8 cellular contexts compared by ENCODE assay signal in genomic region chr4:128287159-128287870, GRCh38. TPM values are rescaled to one million over a fixed set of nuclear protein-coding genes. Genes with fewer than 3 reads are reported as not detected.
DNase-seq lines count a peak whose midpoint lies in the region; TF ChIP-seq lines count a peak whose summit lies in the region.

Gene PGRMC2 (minus strand): TSS chr4:128287813. CDS start chr4:128287790, 23 bp downstream.

- no peaks in the 10 kb centered on the region for H3K9me3 ChIP-seq in iPS-18a (ENCODE audit: control insufficient read depth, low read depth, low read length)

- DNase-seq in DMS 273 (lab: John Stamatoyannopoulos, UW; ENCODE audit: unreplicated experiment): peak; percentile 64
- no peak for DNase-seq in DMS 273 treated with DMSO at 0.1 percent for 48 hours (lab: John Stamatoyannopoulos, UW)
- peak; percentile 77 for DNase-seq in H7
- peak; percentile 5 for DNase-seq in NCI-H226
- no peak for DNase-seq in astrocyte of the cerebellum (ENCODE audit: low read depth)
- DNase-seq in skeletal muscle cell (ENCODE audit: low read depth): no peak
- no peak for DNase-seq in DMS79 treated with DMSO at 0.1 percent for 48 hours (lab: John Stamatoyannopoulos, UW)

- H3K27ac ChIP-seq in iPS-18a (ENCODE audit: low read length): peak within 1 kb of the TSS; percentile 32

- in situ Hi-C loops in astrocyte of the cerebellum (cut with HindIII; ENCODE audit: low sequenced_read_pairs): no loop called here

- peaks cover 4% of the 10 kb centered on the region for H3K4me1 ChIP-seq in iPS-18a (ENCODE audit: control insufficient read depth, low read depth, low read length)

- TF ChIP-seq CTCF in astrocyte of the cerebellum (IDR thresholded peaks at IDR 0.05; ENCODE audit: low read depth, low read length, missing control alignments): no peak

- H3K4me3 ChIP-seq in H7 (ENCODE audit: insufficient read depth, low read depth, low read length): peak within 1 kb of the TSS; percentile 92
- peak within 1 kb of the TSS; percentile 59 for H3K4me3 ChIP-seq in astrocyte of the cerebellum (ENCODE audit: low read depth, low read length)
- peak within 1 kb of the TSS; percentile 85 for H3K4me3 ChIP-seq in iPS-18a (ENCODE audit: low read length)
- peak within 1 kb of the TSS; percentile 87 for H3K4me3 ChIP-seq in skeletal muscle cell (ENCODE audit: low read depth, low read length)

- no peaks in the 10 kb centered on the region; the same call in 1 of the 2 replicates for H3K36me3 ChIP-seq in H7 (replicated peaks; ENCODE audit: control insufficient read depth, insufficient read depth, low read length)
- peaks cover 6% of the 10 kb centered on the region for H3K36me3 ChIP-seq in iPS-18a (ENCODE audit: control insufficient read depth, low read depth, low read length)

- H3K27me3 ChIP-seq in H7 (ENCODE audit: control insufficient read depth, insufficient read depth, low read length): no peaks in the 10 kb centered on the region
- no peaks in the 10 kb centered on the region for H3K27me3 ChIP-seq in iPS-18a (ENCODE audit: control insufficient read depth, insufficient read depth, low read length)

- H3K9ac ChIP-seq in iPS-18a (ENCODE audit: low read length): peak within 1 kb of the TSS; percentile 84

RNA-seq across cellular contexts. Expression of gene PGRMC2, which starts in this region (rescaled TPM):
- total RNA-seq in H7 (2014; rRNA removed; shearing (Covaris generic)): 9.7 and 17.5 TPM in 2 replicates

Comparison
In these comparisons a context has a peak if more than half of its experiments do, and no peak if none do; other contexts are left out.
1. DNase-seq: peak in DMS 273 (single experiment), H7 (single experiment) and NCI-H226 (single experiment); none in DMS 273 treated with DMSO at 0.1 percent for 48 hours (single experiment), astrocyte of the cerebellum (single experiment), skeletal muscle cell (single experiment) and DMS79 treated with DMSO at 0.1 percent for 48 hours (single experiment).
2. Peak in every context shown above with its lines, with median percentiles within 50 percentile points of each other: H3K4me3 ChIP-seq.